11 cellular contexts compared by ENCODE assay signal in the genomic region with DNA sequence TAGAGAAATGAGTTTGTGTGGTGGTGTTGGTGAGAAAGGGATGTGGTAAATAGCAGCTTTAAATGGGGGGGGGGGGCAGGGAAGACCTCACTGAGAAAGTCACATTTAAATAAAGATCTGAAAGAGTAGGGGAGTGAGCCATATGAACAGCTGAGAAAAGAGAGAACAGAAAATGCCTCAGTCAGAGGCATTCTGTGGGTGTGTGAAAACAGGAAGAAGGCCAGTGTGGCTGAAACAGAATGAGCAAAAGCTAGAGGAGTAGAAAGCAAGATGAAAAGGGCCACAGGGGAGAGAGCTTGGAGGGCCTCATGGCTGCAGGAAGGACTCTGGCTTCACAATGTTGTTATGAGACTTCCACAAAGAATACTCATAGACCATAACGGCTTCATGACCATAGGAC.
A peak's percentile ranks its signal among the peaks of the same experiment; 100 is the strongest.
DNase-seq lines count a peak whose midpoint lies in the region; ATAC-seq, FAIRE-seq and TF ChIP-seq lines count a peak whose summit lies in the region.
"Had no signal": no experiment of that assay in that cellular context is flagged by ENCODE, and none has a peak within 500 bp of the region (broad histone marks: within the 10 kb centered on the region; RNA-seq: fewer than 3 reads in every experiment).

No MANE protein-coding gene starts in this region.

- H3K4me1 Mint-ChIP-seq in GM23338: peaks cover 3% of the 10 kb centered on the region; the same call in 2 of the 3 replicates
- no peaks in the 10 kb centered on the region for H3K4me1 Mint-ChIP-seq in stimulated activated effector memory CD8-positive, alpha-beta T cell treated with anti-CD3 and anti-CD28 coated beads, Interleukin-12 subunit alpha, Interleukin-12 subunit beta, amount 100 ng/mL, for 72 hours

- no peaks in the 10 kb centered on the region for H3K79me2 ChIP-seq in GM23338 (replicated peaks; ENCODE audit: insufficient read depth)

- no peak overlapping the region for H3K4me2 ChIP-seq in GM23338

- H4K20me1 ChIP-seq in GM23338 (replicated peaks; ENCODE audit: insufficient read depth): no peaks in the 10 kb centered on the region

- ATAC-seq in GM19025 (IDR thresholded peaks at IDR 0.05; ENCODE audit: low read depth, unreplicated experiment) (peak; percentile 100), GM23338 (no peak), HG03439 (IDR thresholded peaks at IDR 0.05; ENCODE audit: unreplicated experiment) (peak; percentile 100), pancreas (no peak)
- ATAC-seq in stimulated activated effector memory CD8-positive, alpha-beta T cell treated with anti-CD3 and anti-CD28 coated beads, Interleukin-12 subunit alpha, Interleukin-12 subunit beta, amount 100 ng/mL, for 72 hours: no peak
- ATAC-seq: activated T-cell treated with anti-CD3 and anti-CD28 coated beads, Interleukin-2, amount 50 U/mL, for 4 hours had no signal

- no peak overlapping the region for H3K4me3 ChIP-seq in GM23338
- H3K4me3 ChIP-seq in mesodermal cell (ENCODE audit: extremely low read depth, insufficient read depth, low read length, poor library complexity, severe bottlenecking): no peak overlapping the region
- no peak overlapping the region for H3K4me3 ChIP-seq in pancreas
- H3K4me3 ChIP-seq: coronary artery had no signal

- H3K4me3 Mint-ChIP-seq in GM23338: no peak overlapping the region
- no peak overlapping the region for H3K4me3 Mint-ChIP-seq in stimulated activated effector memory CD8-positive, alpha-beta T cell treated with anti-CD3 and anti-CD28 coated beads, Interleukin-12 subunit alpha, Interleukin-12 subunit beta, amount 100 ng/mL, for 72 hours
- H3K4me3 Mint-ChIP-seq: activated T-cell treated with anti-CD3 and anti-CD28 coated beads, Interleukin-2, amount 50 U/mL, for 4 hours; T-helper 2 cell treated with Interferon-gamma antibody and Interleukin-4, amounts not matched to agents 5 μg/mL and 100 μg/mL, for 36 hours had no signal

- DNase-seq in GM23338 (ENCODE audit: low spot score): no peak
- DNase-seq in SK-N-DZ (ENCODE audit: low spot score): no peak
- DNase-seq in stimulated activated effector memory CD8-positive, alpha-beta T cell treated with anti-CD3 and anti-CD28 coated beads, Interleukin-12 subunit alpha, Interleukin-12 subunit beta, amount 100 ng/mL, for 72 hours (ENCODE audit: low spot score in 2 of 2): no peak
- no peak for DNase-seq in activated naive CD4-positive, alpha-beta T cell treated with anti-CD3 and anti-CD28 coated beads, Interleukin-2, amount 50 U/mL, for 16 hours
- DNase-seq in pancreas: no peak
- DNase-seq: activated T-cell treated with anti-CD3 and anti-CD28 coated beads, Interleukin-2, amount 50 U/mL, for 4 hours had no signal

- intact Hi-C loops in pancreas (cut with DNase I): no loop called here

- peaks cover 6% of the 10 kb centered on the region; the same call in 1 of the 3 replicates for H3K36me3 Mint-ChIP-seq in GM23338 (ENCODE audit: low read depth)
- no peaks in the 10 kb centered on the region for H3K36me3 Mint-ChIP-seq in stimulated activated effector memory CD8-positive, alpha-beta T cell treated with anti-CD3 and anti-CD28 coated beads, Interleukin-12 subunit alpha, Interleukin-12 subunit beta, amount 100 ng/mL, for 72 hours

- no peak for TF ChIP-seq CTCF in GM23338 (conservative IDR thresholded peaks at IDR 0.05; ENCODE audit: low read depth in 2 of 2)
- TF ChIP-seq CTCF in pancreas (IDR thresholded peaks at IDR 0.05): no peak

- H3K4me1 ChIP-seq in GM23338 (ENCODE audit: insufficient read depth): 0 out of 2 replicates have a peak, but pooled peaks cover 3% of the 10 kb centered on the region
- no peaks in the 10 kb centered on the region for H3K4me1 ChIP-seq in mesodermal cell (ENCODE audit: control insufficient read depth, insufficient read depth, low read length, poor library complexity, severe bottlenecking)
- no peaks in the 10 kb centered on the region for H3K4me1 ChIP-seq in pancreas

- 0 out of 2 replicates have a peak, but pooled peaks cover 3% of the 10 kb centered on the region for H3K9me2 ChIP-seq in GM23338 (ENCODE audit: insufficient read depth)

- H3K27me3 ChIP-seq in GM23338 (ENCODE audit: insufficient read depth) (no peaks in the 10 kb centered on the region), pancreas (no peaks in the 10 kb centered on the region)

- no peaks in the 10 kb centered on the region for H3K9me3 ChIP-seq in mesodermal cell (ENCODE audit: control insufficient read depth, low read length)
- H3K9me3 ChIP-seq in pancreas: no peaks in the 10 kb centered on the region

- WGBS in mesodermal cell (ENCODE audit: insufficient coverage in 2 of 2), 2 experiments: no CpG with 5 or more reads among the region's 1 CpG
- 36 to 71% methylated on average over 1 of the region's 1 CpG for WGBS in pancreas, 2 donors

- H3K27ac ChIP-seq in GM23338 (ENCODE audit: low read depth) (no peak overlapping the region), mesodermal cell (ENCODE audit: low read depth, low read length, severe bottlenecking) (peak overlapping the region; percentile 16), pancreas (no peak overlapping the region)
- H3K27ac ChIP-seq: coronary artery had no signal

- H3K36me3 ChIP-seq in GM23338 (ENCODE audit: insufficient read depth) (no peaks in the 10 kb centered on the region), mesodermal cell (ENCODE audit: control insufficient read depth, insufficient read depth, low read length) (no peaks in the 10 kb centered on the region), pancreas (no peaks in the 10 kb centered on the region)

- peaks cover 6% of the 10 kb centered on the region; the same call in 2 of the 3 replicates for H3K9me3 Mint-ChIP-seq in GM23338
- no peaks in the 10 kb centered on the region for H3K9me3 Mint-ChIP-seq in stimulated activated effector memory CD8-positive, alpha-beta T cell treated with anti-CD3 and anti-CD28 coated beads, Interleukin-12 subunit alpha, Interleukin-12 subunit beta, amount 100 ng/mL, for 72 hours
- H3K9me3 Mint-ChIP-seq: activated T-cell treated with anti-CD3 and anti-CD28 coated beads, Interleukin-2, amount 50 U/mL, for 4 hours had no signal

- H3F3A ChIP-seq in GM23338 (replicated peaks; ENCODE audit: low read depth): no peaks in the 10 kb centered on the region

- no peaks in the 10 kb centered on the region for H3K27me3 Mint-ChIP-seq in GM23338 (ENCODE audit: insufficient read depth, low read depth, poor library complexity)

- peak overlapping the region; percentile 52; the same call in 1 of the 2 replicates for H2AFZ ChIP-seq in GM23338

- H3K27ac Mint-ChIP-seq in GM23338: peak overlapping the region; percentile 1; the same call in 1 of the 2 replicates
- no peak overlapping the region for H3K27ac Mint-ChIP-seq in stimulated activated effector memory CD8-positive, alpha-beta T cell treated with anti-CD3 and anti-CD28 coated beads, Interleukin-12 subunit alpha, Interleukin-12 subunit beta, amount 100 ng/mL, for 72 hours
- H3K27ac Mint-ChIP-seq: T-helper 2 cell treated with Interferon-gamma antibody and Interleukin-4, amounts not matched to agents 5 μg/mL and 100 μg/mL, for 36 hours had no signal

- FAIRE-seq in pancreas (lab: Jason Lieb, UNC): no peak

TF ChIP-seq in GM23338, 12 proteins besides CTCF, POLR2A, EP300 and RAD21 (continues in another document):
- TF ChIP-seq POLR2AphosphoS5 (IDR thresholded peaks at IDR 0.05; ENCODE audit: low read depth) (no peak), STAT1 (IDR thresholded peaks at IDR 0.05; ENCODE audit: unreplicated experiment) (no peak), ZNF331 (CRISPR knock-in tag; IDR thresholded peaks at IDR 0.05; ENCODE audit: low read depth) (no peak), EZH2 (IDR thresholded peaks at IDR 0.05; ENCODE audit: low read depth, unreplicated experiment) (no peak), ZNF114 (CRISPR knock-in tag; IDR thresholded peaks at IDR 0.05) (no peak)

Comparison
In these comparisons a context has a peak if more than half of its experiments do, and no peak if none do; other contexts are left out.
1. ATAC-seq: peak in GM19025 (single experiment) and HG03439 (single experiment); none in GM23338 (single experiment), stimulated activated effector memory CD8-positive, alpha-beta T cell treated with anti-CD3 and anti-CD28 coated beads, Interleukin-12 subunit alpha, Interleukin-12 subunit beta, amount 100 ng/mL, for 72 hours (single experiment) and pancreas (0 of 4).